ENCODE assay signal across 8 cellular contexts in genomic region chr5:160390787-160391696, GRCh38. TPM values are rescaled to one million over a fixed set of nuclear protein-coding genes. Genes with fewer than 3 reads are reported as not detected.
DNase-seq lines count a peak whose midpoint lies in the region; ATAC-seq and TF ChIP-seq lines count a peak whose summit lies in the region.
"Had no signal": no experiment of that assay in that cellular context is flagged by ENCODE, and none has a peak within 500 bp of the region (broad histone marks: within the 10 kb centered on the region; RNA-seq: fewer than 3 reads in every experiment).

No MANE protein-coding gene starts in this region.

- H3K4me1 ChIP-seq in psoas muscle = no peaks in the 10 kb centered on the region

- H3K4me3 Mint-ChIP-seq in activated T-cell treated with anti-CD3 and anti-CD28 coated beads, Interleukin-2, amount 50 U/mL, for 24 hours = no peak overlapping the region
- H3K4me3 Mint-ChIP-seq: naive thymus-derived CD4-positive, alpha-beta T cell had no signal

- H3K4me1 Mint-ChIP-seq in activated T-cell treated with anti-CD3 and anti-CD28 coated beads, Interleukin-2, amount 50 U/mL, for 24 hours (ENCODE audit: low read depth) = no peaks in the 10 kb centered on the region
- H3K4me1 Mint-ChIP-seq: naive thymus-derived CD4-positive, alpha-beta T cell had no signal

- TF ChIP-seq CTCF in GM12872 (IDR thresholded peaks at IDR 0.05; ENCODE audit: insufficient read depth, low read depth, low read length) = peak; percentile 47
- TF ChIP-seq CTCF in psoas muscle (IDR thresholded peaks at IDR 0.05) = peak; percentile 49

- peak; percentile 41 for DNase-seq in MV-4-11 (lab: John Stamatoyannopoulos, UW)
- peak; percentile 52 for DNase-seq in dermis blood vessel endothelial cell
- DNase-seq in psoas muscle = no peak
- DNase-seq in activated T-cell treated with anti-CD3 and anti-CD28 coated beads, Interleukin-2, amount 50 U/mL, for 24 hours = no peak
- DNase-seq in DMS79 (lab: John Stamatoyannopoulos, UW) = no peak
- no peak for DNase-seq in HPDE6-E6E7 (ENCODE audit: extremely low spot score)

- peaks cover 0 to 4% of the 10 kb centered on the region in 2 donors for H3K36me3 ChIP-seq in psoas muscle (ENCODE audit: insufficient read depth in 1 of 2, low read depth in 1 of 2)

- H3K36me3 Mint-ChIP-seq in activated T-cell treated with anti-CD3 and anti-CD28 coated beads, Interleukin-2, amount 50 U/mL, for 24 hours (ENCODE audit: low read depth) = peaks cover 2% of the 10 kb centered on the region

- no peak overlapping the region for H3K27ac ChIP-seq in psoas muscle

- H3K27ac Mint-ChIP-seq in activated T-cell treated with anti-CD3 and anti-CD28 coated beads, Interleukin-2, amount 50 U/mL, for 24 hours = no peak overlapping the region
- H3K27ac Mint-ChIP-seq: naive thymus-derived CD4-positive, alpha-beta T cell had no signal

- no peaks in the 10 kb centered on the region for H3K27me3 Mint-ChIP-seq in activated T-cell treated with anti-CD3 and anti-CD28 coated beads, Interleukin-2, amount 50 U/mL, for 24 hours

- peak in 1 of 4 donors; percentile 60 for ATAC-seq in psoas muscle
- ATAC-seq: naive thymus-derived CD4-positive, alpha-beta T cell had no signal

- no peaks in the 10 kb centered on the region for H3K27me3 ChIP-seq in psoas muscle (ENCODE audit: insufficient read depth in 3 of 3, low read length in 2 of 3)

- intact Hi-C loops in psoas muscle (cut with DNase I) = loop anchor here (2.0 to 10.0 kb wide), 3 partner anchors 190 to 366 kb away; no protein-coding TSS in a partner anchor

- peaks cover 11% of the 10 kb centered on the region for H3K9me3 ChIP-seq in psoas muscle

- no peak overlapping the region for H3K4me3 ChIP-seq in psoas muscle

- 70 to 79% (median 76%) methylated on average over 8 of the region's 8 CpGs for WGBS in psoas muscle, 3 donors

- peaks cover 15% of the 10 kb centered on the region for H3K9me3 Mint-ChIP-seq in activated T-cell treated with anti-CD3 and anti-CD28 coated beads, Interleukin-2, amount 50 U/mL, for 24 hours

RNA-seq across cellular contexts. Expression of gene FAM200C, which starts 8.8 kb away (rescaled TPM):
- total RNA-seq in dermis blood vessel endothelial cell (3.8 and 4.8 TPM in 2 replicates), psoas muscle (1 to 10 TPM in 3 of 4 donors, under 1 TPM in 1; 0.54 to 3.3 (median 1.2) TPM)
- 1 to 10 TPM; 1.3 to 8.5 (median 1.4) TPM for polyA plus RNA-seq in psoas muscle

RNA-seq across cellular contexts. Expression of gene C1QTNF2, which starts 20.6 kb away (rescaled TPM):
- total RNA-seq in dermis blood vessel endothelial cell = 0.17 and 0.28 TPM in 2 replicates
- 1 to 10 TPM in 1 of 4 donors, under 1 TPM in 3; 0.08 to 1.8 (median 0.24) TPM for total RNA-seq in psoas muscle
- under 1 TPM; 0.35 to 0.40 (median 0.35) TPM for polyA plus RNA-seq in psoas muscle
- total RNA-seq: naive thymus-derived CD4-positive, alpha-beta T cell had no signal
- polyA plus RNA-seq: naive thymus-derived CD4-positive, alpha-beta T cell had no signal

RNA-seq across cellular contexts. Expression of gene SLU7, which starts 27.8 kb away (rescaled TPM):
- total RNA-seq in dermis blood vessel endothelial cell = 84.8 and 96.5 TPM in 2 replicates
- 10 to 100 TPM; 40.1 to 71.4 (median 60.3) TPM for total RNA-seq in psoas muscle
- 10 to 100 TPM; 18.3 to 76.0 (median 30.2) TPM for polyA plus RNA-seq in psoas muscle

RNA-seq across cellular contexts. Expression of gene PTTG1, which starts 30.6 kb away (rescaled TPM):
- total RNA-seq in dermis blood vessel endothelial cell (60.4 and 190 TPM in 2 replicates), psoas muscle (1 to 10 TPM; 1.9 to 3.0 (median 2.4) TPM)
- polyA plus RNA-seq in psoas muscle = 10 to 100 TPM in 2 of 3 donors, 1 to 10 TPM in 1; 9.9 to 26.7 (median 10.7) TPM

Comparison
In these comparisons a context has a peak if more than half of its experiments do, and no peak if none do; other contexts are left out.
1. DNase-seq: peak in MV-4-11 (single experiment) and dermis blood vessel endothelial cell (single experiment); none in psoas muscle (0 of 2), activated T-cell treated with anti-CD3 and anti-CD28 coated beads, Interleukin-2, amount 50 U/mL, for 24 hours (single experiment), DMS79 (single experiment) and HPDE6-E6E7 (single experiment).